In the genomic region with DNA sequence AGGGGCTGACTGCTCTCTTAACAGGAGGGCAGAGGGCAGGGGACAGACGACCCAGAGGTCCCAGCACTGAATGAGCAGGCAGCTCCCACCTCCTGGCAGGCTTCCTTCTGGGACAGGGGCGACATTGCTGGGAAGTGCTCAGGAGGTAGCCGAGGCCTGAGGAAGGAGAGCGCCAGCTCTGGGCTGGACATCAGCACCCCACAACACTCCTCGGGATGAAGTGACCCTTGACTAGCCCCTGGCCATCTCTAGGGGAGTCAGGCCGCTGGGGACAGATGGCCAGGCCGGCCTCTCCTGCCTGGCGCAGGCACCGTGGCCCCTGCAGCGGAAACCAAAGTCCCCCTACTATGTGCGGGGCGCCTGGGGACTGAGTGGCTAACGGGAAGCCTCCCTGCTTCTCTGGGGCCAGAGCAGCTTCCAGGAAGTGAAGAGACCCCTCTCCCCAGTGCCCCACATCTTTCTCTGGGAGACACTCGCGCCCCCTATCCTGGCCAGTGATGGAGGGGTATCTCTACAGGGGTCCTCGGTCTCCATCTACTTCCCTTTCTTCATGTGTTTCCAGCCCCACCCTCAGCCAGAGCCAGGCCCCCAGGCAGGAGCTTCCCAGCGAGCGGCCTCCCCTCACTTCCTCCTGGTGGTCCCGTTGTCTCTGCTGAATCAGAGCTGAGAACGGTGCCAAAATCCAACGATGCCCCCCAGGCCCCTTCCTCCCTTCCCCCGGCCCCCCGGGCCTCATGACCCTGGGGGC, we compare ENCODE assay signal across 1 cellular context.
TF ChIP-seq lines count a peak whose summit lies in the region.

No MANE protein-coding gene starts in this region.

TF ChIP-seq in HepG2, 621 proteins besides CTCF, POLR2A, EP300 and RAD21:
- peak; percentile 51; the same call in 1 of the 2 replicates for TF ChIP-seq ZKSCAN1 (IDR thresholded peaks at IDR 0.05; ENCODE audit: low read length)
- TF ChIP-seq, protein P1, sequence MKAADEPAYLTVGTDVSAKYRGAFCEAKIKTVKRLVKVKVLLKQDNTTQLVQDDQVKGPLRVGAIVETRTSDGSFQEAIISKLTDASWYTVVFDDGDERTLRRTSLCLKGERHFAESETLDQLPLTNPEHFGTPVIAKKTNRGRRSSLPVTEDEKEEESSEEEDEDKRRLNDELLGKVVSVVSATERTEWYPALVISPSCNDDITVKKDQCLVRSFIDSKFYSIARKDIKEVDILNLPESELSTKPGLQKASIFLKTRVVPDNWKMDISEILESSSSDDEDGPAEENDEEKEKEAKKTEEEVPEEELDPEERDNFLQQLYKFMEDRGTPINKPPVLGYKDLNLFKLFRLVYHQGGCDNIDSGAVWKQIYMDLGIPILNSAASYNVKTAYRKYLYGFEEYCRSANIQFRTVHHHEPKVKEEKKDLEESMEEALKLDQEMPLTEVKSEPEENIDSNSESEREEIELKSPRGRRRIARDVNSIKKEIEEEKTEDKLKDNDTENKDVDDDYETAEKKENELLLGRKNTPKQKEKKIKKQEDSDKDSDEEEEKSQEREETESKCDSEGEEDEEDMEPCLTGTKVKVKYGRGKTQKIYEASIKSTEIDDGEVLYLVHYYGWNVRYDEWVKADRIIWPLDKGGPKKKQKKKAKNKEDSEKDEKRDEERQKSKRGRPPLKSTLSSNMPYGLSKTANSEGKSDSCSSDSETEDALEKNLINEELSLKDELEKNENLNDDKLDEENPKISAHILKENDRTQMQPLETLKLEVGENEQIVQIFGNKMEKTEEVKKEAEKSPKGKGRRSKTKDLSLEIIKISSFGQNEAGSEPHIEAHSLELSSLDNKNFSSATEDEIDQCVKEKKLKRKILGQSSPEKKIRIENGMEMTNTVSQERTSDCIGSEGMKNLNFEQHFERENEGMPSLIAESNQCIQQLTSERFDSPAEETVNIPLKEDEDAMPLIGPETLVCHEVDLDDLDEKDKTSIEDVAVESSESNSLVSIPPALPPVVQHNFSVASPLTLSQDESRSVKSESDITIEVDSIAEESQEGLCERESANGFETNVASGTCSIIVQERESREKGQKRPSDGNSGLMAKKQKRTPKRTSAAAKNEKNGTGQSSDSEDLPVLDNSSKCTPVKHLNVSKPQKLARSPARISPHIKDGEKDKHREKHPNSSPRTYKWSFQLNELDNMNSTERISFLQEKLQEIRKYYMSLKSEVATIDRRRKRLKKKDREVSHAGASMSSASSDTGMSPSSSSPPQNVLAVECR (CRISPR knock-in tag; IDR thresholded peaks at IDR 0.05; ENCODE audit: borderline replicate concordance): no peak
